8 cellular contexts compared by ENCODE assay signal in the genomic region with DNA sequence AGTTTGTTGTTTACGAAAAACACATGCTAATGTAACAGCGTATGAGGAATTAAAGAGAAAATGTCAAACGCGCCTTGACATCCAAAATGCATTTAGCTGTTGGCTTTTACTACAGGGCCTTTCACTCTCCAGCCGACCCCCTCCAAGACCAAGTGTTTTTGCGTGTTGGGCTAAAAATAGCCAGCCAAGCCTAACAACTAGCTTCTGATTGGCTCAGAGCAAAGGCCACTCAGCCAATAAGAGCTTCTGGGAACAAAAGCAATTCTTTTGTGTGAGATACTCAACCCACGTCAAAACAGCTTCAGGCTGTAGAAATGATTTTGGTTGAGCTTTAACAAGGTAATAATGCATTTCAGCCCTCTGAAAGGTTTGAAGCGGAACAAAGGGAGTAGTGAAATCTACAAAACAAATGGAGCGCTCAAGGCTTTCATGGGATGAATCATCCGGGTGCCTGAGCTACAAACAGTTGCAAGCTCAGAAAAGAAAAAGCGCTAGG.
A peak's percentile ranks its signal among the peaks of the same experiment; 100 is the strongest.
DNase-seq lines count a peak whose midpoint lies in the region; ATAC-seq, FAIRE-seq and TF ChIP-seq lines count a peak whose summit lies in the region.

No MANE protein-coding gene starts in this region.

- FAIRE-seq in keratinocyte (lab: Jason Lieb, UNC) = peak; percentile 73

- no peaks in the 10 kb centered on the region for H3K27me3 ChIP-seq in keratinocyte (ENCODE audit: control insufficient read depth, extremely low read depth, insufficient read depth, low read length)

- no peak for TF ChIP-seq CTCF in choroid plexus epithelial cell (conservative IDR thresholded peaks at IDR 0.05; ENCODE audit: low read depth, low read length)
- no peak for TF ChIP-seq CTCF in keratinocyte (optimal IDR thresholded peaks at IDR 0.05 in 1 of 3, IDR thresholded peaks at IDR 0.05 in 1 of 3, conservative IDR thresholded peaks at IDR 0.05 in 1 of 3; ENCODE audit: extremely low read depth in 1 of 3, insufficient read depth in 2 of 3, low read length in 3 of 3)

- peak overlapping the region; percentile 87 for H3K4me2 ChIP-seq in keratinocyte (ENCODE audit: control insufficient read depth, extremely low read depth, insufficient read depth, low read depth, low read length)

- no peaks in the 10 kb centered on the region for H4K20me1 ChIP-seq in keratinocyte (ENCODE audit: control insufficient read depth, extremely low read depth, insufficient read depth, low read length)

- no peaks in the 10 kb centered on the region for H3K79me2 ChIP-seq in keratinocyte (ENCODE audit: control insufficient read depth, insufficient read depth, low read length)

- H3K9ac ChIP-seq in keratinocyte (ENCODE audit: control insufficient read depth, extremely low read depth, insufficient read depth, low read length) = peak overlapping the region; percentile 59

- dilution Hi-C loops in keratinocyte (cut with MboI; ENCODE audit: extremely low pct_ligation_motif_present, low sequenced_read_pairs) = no loop called here

- H3K4me1 ChIP-seq in keratinocyte (ENCODE audit: control insufficient read depth, extremely low read depth, insufficient read depth, low read length) = peaks cover 7% of the 10 kb centered on the region

- in situ Hi-C loops in ACHN (cut with HindIII; ENCODE audit: low pct_ligation_motif_present, low pct_unique_long_range_greater_than_20kb, low sequenced_read_pairs) = no loop called here

- H3K4me3 ChIP-seq in choroid plexus epithelial cell (ENCODE audit: low read depth, low read length) (peak overlapping the region; percentile 57), keratinocyte (ENCODE audit: control insufficient read depth in 2 of 3, extremely low read depth in 1 of 3, insufficient read depth in 2 of 3, low read depth in 1 of 3, low read length in 3 of 3) (peak overlapping the region; percentile 36 to 58 (median 55))

- no peaks in the 10 kb centered on the region for H3K9me1 ChIP-seq in keratinocyte (ENCODE audit: control insufficient read depth, extremely low read depth, insufficient read depth, low read length)

- H3K36me3 ChIP-seq in keratinocyte (ENCODE audit: control insufficient read depth in 2 of 2, extremely low read depth in 1 of 2, insufficient read depth in 2 of 2, low read length in 2 of 2) = no peaks in the 10 kb centered on the region

- peak; percentile 48 for DNase-seq in ACHN
- peak; percentile 37 for DNase-seq in NOMO-1 treated with dmso at 0.1 percent for 144 hours (lab: John Stamatoyannopoulos, UW; ENCODE audit: unreplicated experiment)
- DNase-seq in choroid plexus epithelial cell (ENCODE audit: low read depth) = peak; percentile 94
- DNase-seq in keratinocyte (ENCODE audit: low read depth, low spot score) = peak; percentile 19
- DNase-seq in smooth muscle cell of the brain vasculature (ENCODE audit: low read depth, low spot score) = peak; percentile 65
- no peak for DNase-seq in NCI-H526 (lab: John Stamatoyannopoulos, UW)

- H3K9me3 ChIP-seq in keratinocyte (ENCODE audit: control insufficient read depth, low read depth, low read length) = no peaks in the 10 kb centered on the region

- ATAC-seq in GM18502 (IDR thresholded peaks at IDR 0.05; ENCODE audit: poor library complexity, unreplicated experiment) (peak; percentile 89), HG03039 (IDR thresholded peaks at IDR 0.05; ENCODE audit: unreplicated experiment) (peak; percentile 65)

- H3K27ac ChIP-seq in keratinocyte (ENCODE audit: control insufficient read depth, insufficient read depth, low read length) = peak overlapping the region; percentile 28

- peak overlapping the region; percentile 43 for H2AFZ ChIP-seq in keratinocyte (ENCODE audit: control insufficient read depth, low read length)

Comparison
In these comparisons a context has a peak if more than half of its experiments do, and no peak if none do; other contexts are left out.
1. DNase-seq: peak in ACHN (single experiment), NOMO-1 treated with dmso at 0.1 percent for 144 hours (single experiment), choroid plexus epithelial cell (single experiment), keratinocyte (single experiment) and smooth muscle cell of the brain vasculature (single experiment); none in NCI-H526 (0 of 2).